Comparison of ENCODE assay signal across 8 cellular contexts in the genomic region with DNA sequence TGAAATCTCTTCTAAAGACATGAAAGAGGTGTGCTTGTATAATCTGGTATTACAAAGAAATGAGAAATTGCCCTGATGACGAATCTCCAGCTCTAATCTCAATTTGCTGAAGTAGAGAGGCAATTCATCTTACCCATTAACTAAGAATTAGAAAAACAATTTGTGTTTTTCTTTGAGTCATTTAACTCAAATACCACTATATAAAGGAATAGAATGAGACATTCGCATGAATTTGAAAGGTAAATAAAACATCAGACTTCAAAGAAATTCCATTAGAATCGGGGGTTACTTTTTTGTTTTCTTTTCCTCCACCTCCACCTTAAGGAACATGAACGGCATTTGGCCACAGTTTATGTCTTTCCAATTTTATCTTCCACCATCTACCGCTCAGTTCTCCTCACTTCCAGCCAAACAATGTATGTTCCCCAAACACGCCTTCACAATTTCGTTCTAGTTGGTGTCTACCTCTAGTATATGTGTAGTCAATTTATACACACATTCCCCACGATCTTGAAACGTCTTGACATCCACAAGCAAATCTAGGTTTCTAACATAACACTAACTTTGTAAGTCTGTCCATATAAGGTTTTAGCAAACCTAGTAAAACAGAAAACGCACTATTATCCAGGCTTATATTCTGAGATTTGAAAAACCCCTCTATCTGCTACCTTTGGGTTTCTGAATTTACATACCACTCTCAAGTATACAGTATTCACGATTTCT. TPM values are rescaled to one million over a fixed set of nuclear protein-coding genes. Genes with fewer than 3 reads are reported as not detected.
DNase-seq lines count a peak whose midpoint lies in the region; ATAC-seq and TF ChIP-seq lines count a peak whose summit lies in the region.

No MANE protein-coding gene starts in this region.

- no peak for TF ChIP-seq RAD21 in SK-N-SH (IDR thresholded peaks at IDR 0.05; ENCODE audit: low read length)

- no peak for TF ChIP-seq CTCF in SK-N-SH (IDR thresholded peaks at IDR 0.05)

- H3F3A ChIP-seq in SK-N-SH (replicated peaks; ENCODE audit: insufficient read depth) = no peaks in the 10 kb centered on the region

- H3K36me3 ChIP-seq in SK-N-SH (replicated peaks in 1 of 2; ENCODE audit: control insufficient read depth in 1 of 2, insufficient read depth in 2 of 2, low read length in 1 of 2) (no peaks in the 10 kb centered on the region), stomach smooth muscle (ENCODE audit: control insufficient read depth in 2 of 2, insufficient read depth in 2 of 2, low read length in 2 of 2) (no peaks in the 10 kb centered on the region)

- peaks cover 31% of the 10 kb centered on the region for H3K4me1 Mint-ChIP-seq in activated T-helper 1 cell treated with anti-CD3 and anti-CD28 coated beads, Interleukin-12 subunit alpha, Interleukin-12 subunit beta, Interleukin-2, Interleukin-4 antibody, amounts not matched to agents 30 ng/mL and 10 ng/mL and 1 ng/mL, durations not matched to agents 14 hours and 24 hours and 36 hours (ENCODE audit: low read depth)

- intact Hi-C loops in activated T-helper 1 cell treated with anti-CD3 and anti-CD28 coated beads, Interleukin-12 subunit alpha, Interleukin-12 subunit beta, Interleukin-2, Interleukin-4 antibody, amounts not matched to agents 30 ng/mL and 10 ng/mL and 1 ng/mL, durations not matched to agents 14 hours and 24 hours and 36 hours (cut with micrococcal nuclease) = loop anchor here (1.0 to 10.0 kb wide), 4 partner anchors 10 to 1939 kb away; a partner anchor contains a TSS

- ATAC-seq in SK-N-SH treated with all-trans-retinoic acid at 6 μM for 48 hours = no peak
- ATAC-seq in HG03039 (IDR thresholded peaks at IDR 0.05; ENCODE audit: unreplicated experiment) = no peak

- peaks cover 2% of the 10 kb centered on the region for H3K27me3 Mint-ChIP-seq in activated T-helper 1 cell treated with anti-CD3 and anti-CD28 coated beads, Interleukin-12 subunit alpha, Interleukin-12 subunit beta, Interleukin-2, Interleukin-4 antibody, amounts not matched to agents 30 ng/mL and 10 ng/mL and 1 ng/mL, durations not matched to agents 14 hours and 24 hours and 36 hours (ENCODE audit: insufficient read depth)

- no peak for TF ChIP-seq EP300 in SK-N-SH (IDR thresholded peaks at IDR 0.05; ENCODE audit: borderline replicate concordance in 1 of 2, low read depth in 1 of 2, low read length in 1 of 2)

- peak overlapping the region in 1 of 2 experiments; percentile 93; a peak in 1 of 4 replicates for H3K27ac ChIP-seq in SK-N-SH (ENCODE audit: low read depth in 2 of 2, low read length in 1 of 2)
- H3K27ac ChIP-seq in stomach smooth muscle (ENCODE audit: low read length) = peak overlapping the region; percentile 93

- peaks cover 10% of the 10 kb centered on the region for H3K36me3 Mint-ChIP-seq in activated T-helper 1 cell treated with anti-CD3 and anti-CD28 coated beads, Interleukin-12 subunit alpha, Interleukin-12 subunit beta, Interleukin-2, Interleukin-4 antibody, amounts not matched to agents 30 ng/mL and 10 ng/mL and 1 ng/mL, durations not matched to agents 14 hours and 24 hours and 36 hours (ENCODE audit: low read depth)

- H3K4me3 Mint-ChIP-seq in activated T-helper 1 cell treated with anti-CD3 and anti-CD28 coated beads, Interleukin-12 subunit alpha, Interleukin-12 subunit beta, Interleukin-2, Interleukin-4 antibody, amounts not matched to agents 30 ng/mL and 10 ng/mL and 1 ng/mL, durations not matched to agents 14 hours and 24 hours and 36 hours = peak overlapping the region; percentile 86

- H2AFZ ChIP-seq in SK-N-SH (ENCODE audit: low read depth) = peak overlapping the region; percentile 93

- no peaks in the 10 kb centered on the region for H3K9me3 ChIP-seq in SK-N-SH
- no peaks in the 10 kb centered on the region for H3K9me3 ChIP-seq in stomach smooth muscle (ENCODE audit: control insufficient read depth in 2 of 2, low read length in 2 of 2)

- H3K9ac ChIP-seq in SK-N-SH (peak overlapping the region; percentile 92), stomach smooth muscle (ENCODE audit: low read length in 2 of 2) (peak overlapping the region; percentile 80 to 85)

- H3K79me2 ChIP-seq in SK-N-SH (ENCODE audit: insufficient read depth) = peaks cover 36% of the 10 kb centered on the region

- H3K9me3 Mint-ChIP-seq in activated T-helper 1 cell treated with anti-CD3 and anti-CD28 coated beads, Interleukin-12 subunit alpha, Interleukin-12 subunit beta, Interleukin-2, Interleukin-4 antibody, amounts not matched to agents 30 ng/mL and 10 ng/mL and 1 ng/mL, durations not matched to agents 14 hours and 24 hours and 36 hours = no peaks in the 10 kb centered on the region

- H3K27me3 ChIP-seq in SK-N-SH (ENCODE audit: insufficient read depth) = no peaks in the 10 kb centered on the region
- H3K27me3 ChIP-seq in stomach smooth muscle (ENCODE audit: control insufficient read depth in 1 of 2, insufficient read depth in 2 of 2, low read length in 2 of 2) = no peaks in the 10 kb centered on the region

- 85% methylated on average over 11 of the region's 11 CpGs for WGBS in SK-N-SH (ENCODE audit: low lambda C conversion rate)

- H3K4me3 ChIP-seq in SK-N-SH (ENCODE audit: low read depth in 2 of 2, low read length in 1 of 2) = peak overlapping the region; percentile 79 to 95
- peak overlapping the region; percentile 84 to 93 for H3K4me3 ChIP-seq in stomach smooth muscle (ENCODE audit: low read length in 2 of 2)

- H4K20me1 ChIP-seq in SK-N-SH (ENCODE audit: insufficient read depth) = peaks cover 26% of the 10 kb centered on the region

- peaks cover 0 to 6% of the 10 kb centered on the region in 2 experiments; a peak in 3 of 4 replicates for H3K4me1 ChIP-seq in SK-N-SH (ENCODE audit: control insufficient read depth in 1 of 2, insufficient read depth in 2 of 2, low read depth in 1 of 2, low read length in 1 of 2)
- H3K4me1 ChIP-seq in stomach smooth muscle (ENCODE audit: control insufficient read depth, insufficient read depth, low read length) = peaks cover 7% of the 10 kb centered on the region

- H3K9me2 ChIP-seq in SK-N-SH = no peaks in the 10 kb centered on the region

- peak overlapping the region; percentile 93 for H3K27ac Mint-ChIP-seq in activated T-helper 1 cell treated with anti-CD3 and anti-CD28 coated beads, Interleukin-12 subunit alpha, Interleukin-12 subunit beta, Interleukin-2, Interleukin-4 antibody, amounts not matched to agents 30 ng/mL and 10 ng/mL and 1 ng/mL, durations not matched to agents 14 hours and 24 hours and 36 hours

- peak overlapping the region; percentile 82 for H3K4me2 ChIP-seq in SK-N-SH

- CTCF ChIA-PET in SK-N-SH (lab: Yijun Ruan, JAX) = no interaction called here

- no peak for DNase-seq in SK-N-SH
- no peak for DNase-seq in activated T-helper 1 cell treated with anti-CD3 and anti-CD28 coated beads, Interleukin-12 subunit alpha, Interleukin-12 subunit beta, Interleukin-2, Interleukin-4 antibody, amounts not matched to agents 30 ng/mL and 10 ng/mL and 1 ng/mL, durations not matched to agents 14 hours and 24 hours and 36 hours (ENCODE audit: low spot score)
- peak; percentile 40 for DNase-seq in inferior parietal cortex (ENCODE audit: extremely low spot score)
- no peak for DNase-seq in NCI-H345 (lab: John Stamatoyannopoulos, UW)
- DNase-seq in activated gamma-delta T cell treated with Interleukin-2 at 50 U/mL for 16 hours = no peak

- POLR2A ChIA-PET in SK-N-SH (lab: Yijun Ruan, JAX) = no interaction called here

TF ChIP-seq in SK-N-SH, 30 proteins besides CTCF, POLR2A, EP300 and RAD21:
- no peak for TF ChIP-seq FOXJ3 (CRISPR knock-in tag; IDR thresholded peaks at IDR 0.05)
- TF ChIP-seq, protein P1, sequence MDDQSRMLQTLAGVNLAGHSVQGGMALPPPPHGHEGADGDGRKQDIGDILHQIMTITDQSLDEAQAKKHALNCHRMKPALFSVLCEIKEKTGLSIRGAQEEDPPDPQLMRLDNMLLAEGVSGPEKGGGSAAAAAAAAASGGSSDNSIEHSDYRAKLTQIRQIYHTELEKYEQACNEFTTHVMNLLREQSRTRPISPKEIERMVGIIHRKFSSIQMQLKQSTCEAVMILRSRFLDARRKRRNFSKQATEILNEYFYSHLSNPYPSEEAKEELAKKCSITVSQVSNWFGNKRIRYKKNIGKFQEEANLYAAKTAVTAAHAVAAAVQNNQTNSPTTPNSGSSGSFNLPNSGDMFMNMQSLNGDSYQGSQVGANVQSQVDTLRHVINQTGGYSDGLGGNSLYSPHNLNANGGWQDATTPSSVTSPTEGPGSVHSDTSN (IDR thresholded peaks at IDR 0.05) = no peak
- no peak for TF ChIP-seq FOXM1 (IDR thresholded peaks at IDR 0.05; ENCODE audit: low read depth)
- no peak for TF ChIP-seq POLR2AphosphoS5 (IDR thresholded peaks at IDR 0.05; ENCODE audit: low read depth, low read length)
- no peak for TF ChIP-seq TEAD4 (IDR thresholded peaks at IDR 0.05; ENCODE audit: borderline replicate concordance, insufficient read depth)

TF ChIP-seq in SK-N-SH treated with all-trans-retinoic acid at 6 μM for 48 hours, 23 proteins besides CTCF, POLR2A, EP300 and RAD21:
- TF ChIP-seq, protein P2, sequence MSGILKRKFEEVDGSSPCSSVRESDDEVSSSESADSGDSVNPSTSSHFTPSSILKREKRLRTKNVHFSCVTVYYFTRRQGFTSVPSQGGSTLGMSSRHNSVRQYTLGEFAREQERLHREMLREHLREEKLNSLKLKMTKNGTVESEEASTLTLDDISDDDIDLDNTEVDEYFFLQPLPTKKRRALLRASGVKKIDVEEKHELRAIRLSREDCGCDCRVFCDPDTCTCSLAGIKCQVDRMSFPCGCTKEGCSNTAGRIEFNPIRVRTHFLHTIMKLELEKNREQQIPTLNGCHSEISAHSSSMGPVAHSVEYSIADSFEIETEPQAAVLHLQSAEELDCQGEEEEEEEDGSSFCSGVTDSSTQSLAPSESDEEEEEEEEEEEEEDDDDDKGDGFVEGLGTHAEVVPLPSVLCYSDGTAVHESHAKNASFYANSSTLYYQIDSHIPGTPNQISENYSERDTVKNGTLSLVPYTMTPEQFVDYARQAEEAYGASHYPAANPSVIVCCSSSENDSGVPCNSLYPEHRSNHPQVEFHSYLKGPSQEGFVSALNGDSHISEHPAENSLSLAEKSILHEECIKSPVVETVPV (CRISPR knock-in tag; IDR thresholded peaks at IDR 0.05) = no peak
- no peak for TF ChIP-seq GLIS3 (CRISPR knock-in tag; IDR thresholded peaks at IDR 0.05)

RNA-seq across cellular contexts. Expression of a gene that starts 1.3 kb away (rescaled TPM):
- polyA plus RNA-seq in SK-N-SH (2012; rRNA removed) = 8.9 and 10.9 TPM in 2 replicates
- polyA plus RNA-seq in SK-N-SH (2012; cell fraction: cytosol; rRNA removed) = 10.8 and 12.3 TPM in 2 replicates
- 9.8 and 22.0 TPM in 2 replicates for polyA plus RNA-seq in SK-N-SH (2012; cell fraction: nucleus; rRNA removed)
- 98.6 and 112 TPM in 2 replicates for total RNA-seq in activated T-helper 1 cell treated with anti-CD3 and anti-CD28 coated beads, Interleukin-12 subunit alpha, Interleukin-12 subunit beta, Interleukin-2, Interleukin-4 antibody, amounts not matched to agents 30 ng/mL and 10 ng/mL and 1 ng/mL, durations not matched to agents 14 hours and 24 hours and 36 hours
